18 cellular contexts compared by ENCODE assay signal in genomic region chr5:241045-241669, GRCh38. TPM values are rescaled to one million over a fixed set of nuclear protein-coding genes. Genes with fewer than 3 reads are reported as not detected.
"Had no signal": no experiment of that assay in that cellular context is flagged by ENCODE, and none has a peak within 500 bp of the region (broad histone marks: within the 10 kb centered on the region; RNA-seq: fewer than 3 reads in every experiment).

No MANE protein-coding gene starts in this region.

RNA-seq across cellular contexts. Expression of gene LRRC14B, which starts 49.9 kb away (rescaled TPM):
- total RNA-seq: activated CD4-positive, alpha-beta memory T cell treated with anti-CD3 and anti-CD28 coated beads for 36 hours; activated CD4-positive, alpha-beta T cell treated with anti-CD3 and anti-CD28 coated beads, Interleukin-2, amount 10 ng/mL, durations not matched to agents 24 days and 14 days; activated CD8-positive, alpha-beta memory T cell treated with anti-CD3 and anti-CD28 coated beads for 36 hours; astrocyte; colonic mucosa; dermis microvascular lymphatic vessel endothelial cell; epithelial cell of proximal tubule; hepatocyte; mammary epithelial cell; naive thymus-derived CD4-positive, alpha-beta T cell; progenitor cell of endocrine pancreas; sciatic nerve; smooth muscle cell; T-helper 17 cell; uterus had no signal
- polyA plus RNA-seq: keratinocyte, liver, mammary epithelial cell, neural cell, smooth muscle cell had no signal
